ENCODE assay signal across 8 cellular contexts in genomic region chr22:30308518-30309230, GRCh38. TPM values are rescaled to one million over a fixed set of nuclear protein-coding genes. Genes with fewer than 3 reads are reported as not detected.
DNase-seq lines count a peak whose midpoint lies in the region; ATAC-seq and TF ChIP-seq lines count a peak whose summit lies in the region.

No MANE protein-coding gene starts in this region.

- DNase-seq in right atrium auricular region (ENCODE audit: low spot score) (no peak), Right ventricle myocardium inferior (ENCODE audit: missing footprints) (no peak), OCI-LY7 (ENCODE audit: low spot score) (peak; percentile 87), fibroblast of lung (ENCODE audit: low read depth in 2 of 2) (peak; percentile 60 to 81), type B pancreatic cell (ENCODE audit: extremely low spot score, unreplicated experiment) (no peak), ovary (no peak), foreskin melanocyte (no peak)

- intact Hi-C loops in Right ventricle myocardium inferior (cut with DNase I) (no loop called here), OCI-LY7 (cut with micrococcal nuclease; ENCODE audit: unreplicated experiment) (loop anchor here (5.0 kb wide), 1 partner anchor 936 kb away; no protein-coding TSS in a partner anchor), ovary (cut with DNase I) (no loop called here)

- CTCF ChIA-PET in OCI-LY7 (lab: Charles Lee; ENCODE audit: unreplicated experiment) = no interaction called here

- H4K20me1 ChIP-seq in OCI-LY7 (ENCODE audit: insufficient read depth, low read length) (no peaks in the 10 kb centered on the region), fibroblast of lung (ENCODE audit: control insufficient read depth, extremely low read depth, insufficient read depth, low read length) (peaks cover 2% of the 10 kb centered on the region)

- H3K4me3 ChIP-seq in right atrium auricular region = no peak overlapping the region
- peak overlapping the region; percentile 4 for H3K4me3 ChIP-seq in OCI-LY7 (ENCODE audit: low read depth, low read length, poor library complexity, severe bottlenecking)
- no peak overlapping the region for H3K4me3 ChIP-seq in fibroblast of lung (replicated peaks in 1 of 4; ENCODE audit: control extremely low read depth in 1 of 4, insufficient read depth in 1 of 4, low read depth in 3 of 4, low read length in 4 of 4)
- no peak overlapping the region for H3K4me3 ChIP-seq in ovary

- TF ChIP-seq EP300 in ovary (IDR thresholded peaks at IDR 0.05) = no peak

- peaks cover 74% of the 10 kb centered on the region for H3K4me1 Mint-ChIP-seq in type B pancreatic cell (ENCODE audit: unreplicated experiment)

- H3K36me3 Mint-ChIP-seq in type B pancreatic cell = peaks cover 15% of the 10 kb centered on the region

- no peaks in the 10 kb centered on the region for H3K9me3 Mint-ChIP-seq in type B pancreatic cell

- H3K36me3 ChIP-seq in right atrium auricular region = peaks cover under 1% of the 10 kb centered on the region
- peaks cover under 1% of the 10 kb centered on the region; the same call in 1 of the 2 replicates for H3K36me3 ChIP-seq in OCI-LY7 (ENCODE audit: insufficient read depth, low read length)
- H3K36me3 ChIP-seq in fibroblast of lung (ENCODE audit: control insufficient read depth, insufficient read depth, low read length) = peaks cover 2% of the 10 kb centered on the region
- H3K36me3 ChIP-seq in ovary = no peaks in the 10 kb centered on the region

- peak overlapping the region; percentile 57 for H3K27ac Mint-ChIP-seq in type B pancreatic cell

- H3K79me2 ChIP-seq in OCI-LY7 (ENCODE audit: insufficient read depth, low read depth, low read length) = peaks cover 5% of the 10 kb centered on the region; the same call in 1 of the 2 replicates
- peaks cover 15% of the 10 kb centered on the region for H3K79me2 ChIP-seq in fibroblast of lung (ENCODE audit: control insufficient read depth, insufficient read depth, low read length)

- no peaks in the 10 kb centered on the region for H3K9me2 ChIP-seq in OCI-LY7 (ENCODE audit: insufficient read depth, low read length)

- TF ChIP-seq CTCF in right atrium auricular region (IDR thresholded peaks at IDR 0.05) (no peak), OCI-LY7 (conservative IDR thresholded peaks at IDR 0.05; ENCODE audit: low read length) (no peak), fibroblast of lung (conservative IDR thresholded peaks at IDR 0.05 in 1 of 2, IDR thresholded peaks at IDR 0.05 in 1 of 2; ENCODE audit: low read depth in 1 of 2, low read length in 2 of 2) (no peak), type B pancreatic cell (conservative IDR thresholded peaks at IDR 0.05) (no peak), ovary (IDR thresholded peaks at IDR 0.05) (no peak)

- 61 to 76% (median 74%) methylated on average over 5 of the region's 5 CpGs for WGBS in ovary, 3 donors

- H2AFZ ChIP-seq in OCI-LY7 (ENCODE audit: low read length) (no peak overlapping the region), fibroblast of lung (ENCODE audit: low read length) (no peak overlapping the region)

- TF ChIP-seq POLR2A in GM18505 (IDR thresholded peaks at IDR 0.05; ENCODE audit: borderline replicate concordance, extremely low read depth, insufficient read depth, insufficient read length) = no peak
- TF ChIP-seq POLR2A in ovary (IDR thresholded peaks at IDR 0.05) = no peak

- no TSS peak for BruUV-seq in OCI-LY7 (replicated peaks; lab: Mats Ljungman, UMichigan)

- H3K9me3 ChIP-seq in right atrium auricular region = no peaks in the 10 kb centered on the region
- H3K9me3 ChIP-seq in OCI-LY7 (ENCODE audit: low read length) = no peaks in the 10 kb centered on the region
- H3K9me3 ChIP-seq in fibroblast of lung (ENCODE audit: control insufficient read depth, insufficient read depth, low read depth, low read length) = no peaks in the 10 kb centered on the region
- no peaks in the 10 kb centered on the region for H3K9me3 ChIP-seq in ovary

- H3K4me1 ChIP-seq in right atrium auricular region (peaks cover 2 to 96% of the 10 kb centered on the region in 2 donors), OCI-LY7 (ENCODE audit: insufficient read depth, low read length, poor library complexity, severe bottlenecking) (peaks cover 82% of the 10 kb centered on the region), fibroblast of lung (ENCODE audit: control insufficient read depth, extremely low read depth, insufficient read depth, low read length) (peaks cover 44% of the 10 kb centered on the region), ovary (ENCODE audit: insufficient read depth) (peaks cover 55% of the 10 kb centered on the region)

- peak overlapping the region; percentile 8 to 83 for H3K27ac ChIP-seq in right atrium auricular region
- peak overlapping the region; percentile 47 for H3K27ac ChIP-seq in OCI-LY7 (ENCODE audit: low read depth, low read length, poor library complexity, severe bottlenecking)
- H3K27ac ChIP-seq in fibroblast of lung (ENCODE audit: insufficient read depth, low read length) = no peak overlapping the region
- H3K27ac ChIP-seq in ovary = no peak overlapping the region

- POLR2A ChIA-PET in OCI-LY7 (lab: Charles Lee) = interaction anchor here (3.0 kb wide), 1 partner anchor 19 kb away, joined by 14 read pairs; the partner anchor contains the start of gene TBC1D10A

- H3K4me2 ChIP-seq in OCI-LY7 (ENCODE audit: low read length) (peak overlapping the region; percentile 57), fibroblast of lung (ENCODE audit: extremely low read depth, insufficient read depth, low read length) (no peak overlapping the region)

- H3K9ac ChIP-seq in fibroblast of lung (ENCODE audit: insufficient read depth, low read length) = no peak overlapping the region

- ATAC-seq in Right ventricle myocardium inferior (no peak), GM18505 (IDR thresholded peaks at IDR 0.05; ENCODE audit: unreplicated experiment) (no peak)

- peak overlapping the region; percentile 13 for H3K4me3 Mint-ChIP-seq in type B pancreatic cell

- H3K27me3 ChIP-seq in right atrium auricular region = no peaks in the 10 kb centered on the region
- H3K27me3 ChIP-seq in fibroblast of lung (ENCODE audit: control insufficient read depth, insufficient read depth, low read length) = no peaks in the 10 kb centered on the region
- H3K27me3 ChIP-seq in ovary = no peaks in the 10 kb centered on the region

- no peaks in the 10 kb centered on the region for H3K27me3 Mint-ChIP-seq in type B pancreatic cell

RNA-seq across cellular contexts. Expression of gene TBC1D10A, which starts 18.1 kb away (rescaled TPM):
- total RNA-seq in right atrium auricular region = 1 to 10 TPM; 5.9 to 9.3 TPM
- total RNA-seq in Right ventricle myocardium inferior = 7.1 TPM
- total RNA-seq in OCI-LY7 (2014; rRNA removed; shearing (Covaris generic)) = 15.1 and 15.9 TPM in 2 replicates
- 16.2 and 22.5 TPM in 2 replicates for total RNA-seq in OCI-LY7 (2022)
- total RNA-seq in fibroblast of lung = 8.5 and 11.7 TPM in 2 replicates
- 9.2 and 10.8 TPM in 2 replicates for polyA plus RNA-seq in fibroblast of lung
- 13.8 and 15.5 TPM in 2 replicates for polyA plus RNA-seq in fibroblast of lung (2012)
- 25.0 and 31.5 TPM in 2 replicates for polyA minus RNA-seq in fibroblast of lung (ENCODE audit: low replicate concordance)
- 15.3 and 21.5 TPM in 2 replicates for total RNA-seq in type B pancreatic cell (ENCODE audit: low replicate concordance)
- 10 to 100 TPM; 19.6 to 39.3 (median 30.7) TPM for total RNA-seq in ovary
- 10 to 100 TPM in 1 of 2 donors, 1 to 10 TPM in 1; 6.1 to 28.1 TPM for polyA plus RNA-seq in ovary

RNA-seq across cellular contexts. Expression of gene CASTOR1, which starts 19.4 kb away (rescaled TPM):
- 10 to 100 TPM in 1 of 2 donors, 1 to 10 TPM in 1; 8.1 to 12.5 TPM for total RNA-seq in right atrium auricular region
- total RNA-seq in Right ventricle myocardium inferior = 8.2 TPM
- total RNA-seq in OCI-LY7 (2014; rRNA removed; shearing (Covaris generic)) = 3.5 and 9.1 TPM in 2 replicates
- 4.3 and 4.5 TPM in 2 replicates for total RNA-seq in OCI-LY7 (2022)
- total RNA-seq in fibroblast of lung = 5.0 and 5.6 TPM in 2 replicates
- polyA plus RNA-seq in fibroblast of lung = 2.7 and 3.4 TPM in 2 replicates
- polyA plus RNA-seq in fibroblast of lung (2012) = 4.5 and 4.7 TPM in 2 replicates
- polyA minus RNA-seq in fibroblast of lung (ENCODE audit: low replicate concordance) = 4.6 and 5.5 TPM in 2 replicates
- total RNA-seq in type B pancreatic cell (ENCODE audit: low replicate concordance) = 11.4 TPM in 2 replicates
- 10 to 100 TPM; 11.0 to 31.2 (median 20.6) TPM for total RNA-seq in ovary
- polyA plus RNA-seq in ovary = 10 to 100 TPM in 1 of 2 donors, 1 to 10 TPM in 1; 3.1 to 22.0 TPM

RNA-seq across cellular contexts. Expression of gene OSM, which starts 42.0 kb away (rescaled TPM):
- total RNA-seq in right atrium auricular region (1 to 10 TPM in 1 of 2 donors, under 1 TPM in 1; 0.63 to 1.6 TPM), Right ventricle myocardium inferior (0.19 TPM), OCI-LY7 (2022) (0.79 and 0.91 TPM in 2 replicates), fibroblast of lung (not detected in 2 replicates), type B pancreatic cell (ENCODE audit: low replicate concordance) (not detected in 2 replicates), ovary (1 to 10 TPM in 4 of 7 donors, under 1 TPM in 2, not detected in 1; 0.73 to 4.5 (median 1.2) TPM)
- total RNA-seq in OCI-LY7 (2014; rRNA removed; shearing (Covaris generic)) = 0.18 TPM in 1 of 2 replicates, not detected in the other
- polyA plus RNA-seq in fibroblast of lung (not detected in 2 replicates), ovary (under 1 TPM in 1 of 2 donors, not detected in 1; 0.46 TPM)
- polyA plus RNA-seq in fibroblast of lung (2012) = not detected in 2 replicates
- not detected in 2 replicates for polyA minus RNA-seq in fibroblast of lung (ENCODE audit: low replicate concordance)

RNA-seq across cellular contexts. Expression of gene SF3A1, which starts 48.0 kb away (rescaled TPM):
- total RNA-seq in right atrium auricular region (10 to 100 TPM; 52.3 to 81.1 TPM), Right ventricle myocardium inferior (95.4 TPM), OCI-LY7 (2022) (199 and 200 TPM in 2 replicates), fibroblast of lung (10.8 and 17.0 TPM in 2 replicates), type B pancreatic cell (ENCODE audit: low replicate concordance) (160 and 190 TPM in 2 replicates), ovary (100 to 1,000 TPM in 5 of 7 donors, 10 to 100 TPM in 2; 36.4 to 211 (median 176) TPM)
- total RNA-seq in OCI-LY7 (2014; rRNA removed; shearing (Covaris generic)) = 44.9 and 71.8 TPM in 2 replicates
- polyA plus RNA-seq in fibroblast of lung (22.9 and 45.9 TPM in 2 replicates), ovary (10 to 100 TPM; 42.3 to 80.8 TPM)
- 54.0 and 92.7 TPM in 2 replicates for polyA plus RNA-seq in fibroblast of lung (2012)
- polyA minus RNA-seq in fibroblast of lung (ENCODE audit: low replicate concordance) = 363 and 681 TPM in 2 replicates

RNA-seq across cellular contexts. Expression of gene CCDC157, which starts 48.1 kb away (rescaled TPM):
- under 1 TPM; 0.26 to 0.55 TPM for total RNA-seq in right atrium auricular region
- 0.46 TPM for total RNA-seq in Right ventricle myocardium inferior
- 3.4 and 4.7 TPM in 2 replicates for total RNA-seq in OCI-LY7 (2014; rRNA removed; shearing (Covaris generic))
- total RNA-seq in OCI-LY7 (2022) = 3.1 and 3.3 TPM in 2 replicates
- total RNA-seq in fibroblast of lung = 1.0 and 1.5 TPM in 2 replicates
- polyA plus RNA-seq in fibroblast of lung = 0.77 and 1.1 TPM in 2 replicates
- 0.91 and 1.6 TPM in 2 replicates for polyA plus RNA-seq in fibroblast of lung (2012)
- 0.15 and 0.43 TPM in 2 replicates for polyA minus RNA-seq in fibroblast of lung (ENCODE audit: low replicate concordance)
- 6.9 and 9.4 TPM in 2 replicates for total RNA-seq in type B pancreatic cell (ENCODE audit: low replicate concordance)
- 10 to 100 TPM in 1 of 7 donors, 1 to 10 TPM in 6; 2.0 to 28.0 (median 2.7) TPM for total RNA-seq in ovary
- 1 to 10 TPM in 1 of 2 donors, under 1 TPM in 1; 0.60 to 1.8 TPM for polyA plus RNA-seq in ovary

Comparison
In these comparisons a context has a peak if more than half of its experiments do, and no peak if none do; other contexts are left out.
1. DNase-seq: peak in OCI-LY7 (single experiment) and fibroblast of lung (2 of 2); none in right atrium auricular region (single experiment), Right ventricle myocardium inferior (single experiment), type B pancreatic cell (single experiment), ovary (0 of 5) and foreskin melanocyte (single experiment).
2. H3K27ac ChIP-seq: peak in right atrium auricular region (2 of 2) and OCI-LY7 (single experiment); none in fibroblast of lung (single experiment) and ovary (0 of 2).